1 cellular context compared by ENCODE assay signal in genomic region chr3:176190755-176191154, GRCh38.
TF ChIP-seq lines count a peak whose summit lies in the region.

No MANE protein-coding gene starts in this region.

TF ChIP-seq in WTC11, 78 proteins besides CTCF, POLR2A, EP300 and RAD21 (continued from another document):
- TF ChIP-seq ZBTB43 (CRISPR knock-in tag; IDR thresholded peaks at IDR 0.05) (no peak), ATF2 (CRISPR knock-in tag; IDR thresholded peaks at IDR 0.05; ENCODE audit: borderline replicate concordance, low read depth) (no peak), FOXP1 (CRISPR knock-in tag; IDR thresholded peaks at IDR 0.05; ENCODE audit: borderline replicate concordance) (no peak), TEAD1 (CRISPR knock-in tag; IDR thresholded peaks at IDR 0.05) (no peak)
